7 cellular contexts compared by ENCODE assay signal in the genomic region with DNA sequence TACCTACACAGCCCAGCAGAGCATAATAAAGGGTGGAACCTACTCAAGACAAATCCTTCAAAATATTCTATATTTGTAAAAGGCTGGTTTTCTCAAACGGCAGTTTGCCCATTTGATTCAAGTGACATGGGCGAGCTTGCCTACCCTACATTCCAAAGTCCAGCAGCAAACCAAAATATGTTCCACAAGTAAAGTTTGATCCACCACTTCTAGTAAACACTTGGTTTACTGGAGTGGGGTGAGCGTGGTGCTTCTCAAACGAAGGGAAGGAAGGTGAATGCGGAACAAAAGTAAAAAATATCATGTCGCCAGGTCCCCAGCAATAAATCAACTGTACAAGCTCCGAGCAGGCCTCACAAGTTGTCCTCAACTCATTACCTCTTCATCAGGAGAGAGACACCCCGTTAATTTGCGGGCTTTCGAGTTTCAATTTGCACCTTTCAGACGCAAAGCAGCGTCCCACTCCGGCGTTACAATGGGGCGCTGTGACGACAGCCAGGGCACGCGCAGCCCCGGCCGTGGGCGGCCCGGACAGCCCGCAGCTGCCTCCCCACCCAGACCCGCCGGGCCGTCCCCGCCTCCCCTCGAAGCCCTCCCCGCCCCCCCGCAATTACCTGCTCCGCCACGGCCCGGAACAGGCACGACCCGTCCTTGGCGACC. TPM values are rescaled to one million over a fixed set of nuclear protein-coding genes. Genes with fewer than 3 reads are reported as not detected.
DNase-seq lines count a peak whose midpoint lies in the region; ATAC-seq lines count a peak whose summit lies in the region.

No MANE protein-coding gene starts in this region.

- H3K4me3 Mint-ChIP-seq in effector memory CD8-positive, alpha-beta T cell = peak overlapping the region; percentile 81 to 86

- peak overlapping the region; percentile 93 to 94 for H3K27ac Mint-ChIP-seq in effector memory CD8-positive, alpha-beta T cell

- H3K27me3 Mint-ChIP-seq in effector memory CD8-positive, alpha-beta T cell = no peaks in the 10 kb centered on the region

- peak; percentile 23 for DNase-seq in NCI-H460 (ENCODE audit: extremely low read depth, low read depth)
- peak; percentile 65 to 77 for DNase-seq in activated CD8-positive, alpha-beta memory T cell treated with anti-CD3 and anti-CD28 coated beads for 4 hours (ENCODE audit: low read depth in 2 of 2)
- peak; percentile 71 to 76 (median 75) for DNase-seq in effector memory CD8-positive, alpha-beta T cell
- DNase-seq in mesenteric fat pad (ENCODE audit: low spot score) = peak; percentile 93
- peak; percentile 72 to 73 for DNase-seq in stimulated activated CD8-positive, alpha-beta memory T cell treated with anti-CD3 and anti-CD28 coated beads, Interleukin-15, amount 100 ng/mL, for 4 hours (ENCODE audit: low read depth in 2 of 2)

- H3K36me3 Mint-ChIP-seq in effector memory CD8-positive, alpha-beta T cell (ENCODE audit: insufficient read depth) = peaks cover 32% of the 10 kb centered on the region

- H3K4me1 Mint-ChIP-seq in effector memory CD8-positive, alpha-beta T cell (ENCODE audit: low read depth in 2 of 2) = peaks cover 32 to 44% of the 10 kb centered on the region in 2 donors

- ATAC-seq in GM18508 (IDR thresholded peaks at IDR 0.05; ENCODE audit: insufficient read depth, unreplicated experiment) = peak; percentile 28
- peak; percentile 47 for ATAC-seq in HG02642 (IDR thresholded peaks at IDR 0.05; ENCODE audit: poor library complexity, unreplicated experiment)
- ATAC-seq in effector memory CD8-positive, alpha-beta T cell (replicated peaks) = peak; percentile 57

- H3K9me3 Mint-ChIP-seq in effector memory CD8-positive, alpha-beta T cell = no peaks in the 10 kb centered on the region

RNA-seq across cellular contexts. Expression of a gene that starts 1.1 kb away (rescaled TPM):
- 16.7 and 19.2 TPM in 2 replicates for total RNA-seq in NCI-H460 (2014; rRNA removed; shearing (Covaris generic))
- 10.0 and 17.3 TPM in 2 replicates for polyA plus RNA-seq in NCI-H460 (2014; cell fraction: nucleus; rRNA removed)
- 35.2 TPM for total RNA-seq in mesenteric fat pad

Comparison
In these comparisons a context has a peak if more than half of its experiments do, and no peak if none do; other contexts are left out.
1. Peak in every context shown above with its lines: DNase-seq and ATAC-seq.
2. DNase-seq: peak in every context shown above with its lines; median percentile 93 in mesenteric fat pad; 75 in effector memory CD8-positive, alpha-beta T cell; 72 in stimulated activated CD8-positive, alpha-beta memory T cell treated with anti-CD3 and anti-CD28 coated beads, Interleukin-15, amount 100 ng/mL, for 4 hours; 71 in activated CD8-positive, alpha-beta memory T cell treated with anti-CD3 and anti-CD28 coated beads for 4 hours; 23 in NCI-H460.